2 cellular contexts compared by ENCODE assay signal in the genomic region with DNA sequence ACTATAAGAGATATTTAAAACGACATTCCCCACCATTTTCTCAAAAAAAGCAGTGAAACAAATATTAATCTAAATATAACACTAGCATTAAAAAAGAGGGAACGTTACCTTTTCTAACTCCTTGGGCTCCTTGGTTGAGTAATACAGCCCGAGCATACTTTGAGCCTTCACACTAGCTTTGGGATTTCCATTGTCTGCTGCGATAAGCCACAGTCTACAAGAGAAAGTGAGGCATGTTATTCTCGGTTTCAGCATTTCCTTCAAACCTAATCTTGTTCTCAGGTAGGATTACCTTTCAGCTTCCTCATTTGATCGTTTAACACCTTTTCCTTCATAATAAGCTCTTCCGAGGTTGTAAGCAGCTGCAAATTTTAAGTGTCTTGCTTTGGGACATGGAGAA.
TF ChIP-seq lines count a peak whose summit lies in the region.

No MANE protein-coding gene starts in this region.

TF ChIP-seq in GM12891, 5 proteins besides CTCF, POLR2A, EP300 and RAD21:
- no peak for TF ChIP-seq POU2F2 (IDR thresholded peaks at IDR 0.05; ENCODE audit: low read depth, low read length)
- TF ChIP-seq TAF1 (IDR thresholded peaks at IDR 0.05; ENCODE audit: low read depth, low read length): no peak
- TF ChIP-seq PAX5 (IDR thresholded peaks at IDR 0.05; ENCODE audit: insufficient read depth, low read length, severe bottlenecking): no peak
- no peak for TF ChIP-seq SPI1 (IDR thresholded peaks at IDR 0.05; ENCODE audit: low read depth, low read length)
- TF ChIP-seq POLR2AphosphoS5 (IDR thresholded peaks at IDR 0.05; ENCODE audit: low read depth, low read length): no peak

TF ChIP-seq in endothelial cell of umbilical vein, 7 proteins besides CTCF, POLR2A, EP300 and RAD21:
- TF ChIP-seq MYC (IDR thresholded peaks at IDR 0.05; ENCODE audit: low read depth, low read length) (no peak), EZH2 (IDR thresholded peaks at IDR 0.05; ENCODE audit: borderline replicate concordance, low read depth, low read length, severe bottlenecking) (no peak), JUN (IDR thresholded peaks at IDR 0.05; ENCODE audit: borderline replicate concordance, insufficient read depth, insufficient read length, low read depth) (no peak), POLR2AphosphoS5 (IDR thresholded peaks at IDR 0.05; ENCODE audit: insufficient read depth, low read depth, low read length) (no peak), GATA2 (IDR thresholded peaks at IDR 0.05; ENCODE audit: insufficient read depth, insufficient read length, low read depth, low read length) (no peak), FOS (IDR thresholded peaks at IDR 0.05; ENCODE audit: borderline replicate concordance, insufficient read depth, low read length) (no peak)
- TF ChIP-seq, protein P1, sequence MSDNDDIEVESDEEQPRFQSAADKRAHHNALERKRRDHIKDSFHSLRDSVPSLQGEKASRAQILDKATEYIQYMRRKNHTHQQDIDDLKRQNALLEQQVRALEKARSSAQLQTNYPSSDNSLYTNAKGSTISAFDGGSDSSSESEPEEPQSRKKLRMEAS (IDR thresholded peaks at IDR 0.05; ENCODE audit: insufficient read depth, insufficient read length): no peak
